Comparison of ENCODE assay signal across 9 cellular contexts in the genomic region with DNA sequence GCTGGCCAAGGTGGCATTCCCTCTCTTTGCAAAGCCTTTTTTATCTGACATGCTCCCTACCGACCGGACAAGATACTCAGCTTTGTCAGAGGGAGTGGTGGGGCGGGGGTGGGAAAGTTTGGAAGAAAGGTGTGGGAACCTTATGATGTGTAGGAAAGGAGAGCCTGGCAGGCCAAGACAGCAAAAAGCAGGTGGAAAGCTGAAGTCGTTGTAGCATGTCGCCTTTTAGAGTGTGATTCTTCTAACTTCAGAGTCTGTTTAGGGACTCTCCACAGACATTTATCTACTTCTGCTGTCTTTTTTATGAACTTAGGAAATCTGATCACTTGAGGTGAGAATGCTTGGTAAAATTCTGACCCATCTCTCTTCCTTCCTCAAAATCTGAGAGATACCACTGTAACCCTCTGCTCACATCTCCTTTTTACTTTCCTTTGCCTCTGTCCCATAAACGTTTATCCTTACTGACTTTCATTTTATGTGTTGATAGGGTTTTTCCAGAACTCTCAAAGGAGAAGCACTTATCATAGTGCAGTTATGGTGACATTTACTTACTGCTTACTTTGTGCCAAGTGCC. TPM values are rescaled to one million over a fixed set of nuclear protein-coding genes. Genes with fewer than 3 reads are reported as not detected.
DNase-seq lines count a peak whose midpoint lies in the region; ATAC-seq, FAIRE-seq and TF ChIP-seq lines count a peak whose summit lies in the region.
"Had no signal": no experiment of that assay in that cellular context is flagged by ENCODE, and none has a peak within 500 bp of the region (broad histone marks: within the 10 kb centered on the region; RNA-seq: fewer than 3 reads in every experiment).

No MANE protein-coding gene starts in this region.

- H3K4me3 ChIP-seq in GM12878 (peak overlapping the region; percentile 44), upper lobe of right lung (no peak overlapping the region), MG63 (no peak overlapping the region)

- no peak overlapping the region for H3K4me3 Mint-ChIP-seq in natural killer cell
- no peak overlapping the region for H3K4me3 Mint-ChIP-seq in natural killer cell treated with Interleukin-12 subunit alpha and Interleukin-12 subunit beta and Interleukin-15 and Interleukin-18, amount 100 ng/mL, for 72 hours
- no peak overlapping the region for H3K4me3 Mint-ChIP-seq in activated CD4-positive, alpha-beta T cell treated with anti-CD3 and anti-CD28 coated beads, Interleukin-2, amount 10 ng/mL, durations not matched to agents 24 days and 14 days

- 2% methylated on average over 6 of the region's 6 CpGs for WGBS in GM12878 (ENCODE audit: insufficient coverage, insufficient replicate concordance, low lambda C conversion rate, missing lambda C conversion rate)

- peak overlapping the region; percentile 72 for H3K27ac ChIP-seq in GM12878 (ENCODE audit: control insufficient read depth, insufficient read depth)
- H3K27ac ChIP-seq in upper lobe of right lung, result peak overlapping the region; percentile 26

- peak overlapping the region; percentile 43 for H2AFZ ChIP-seq in GM12878 (ENCODE audit: control insufficient read depth, low read depth, low read length)

- no peak for FAIRE-seq in GM12878 (lab: Jason Lieb, UNC)

- H3K4me1 Mint-ChIP-seq in natural killer cell, result peaks cover 7 to 14% of the 10 kb centered on the region in 2 donors
- H3K4me1 Mint-ChIP-seq in natural killer cell treated with Interleukin-12 subunit alpha and Interleukin-12 subunit beta and Interleukin-15 and Interleukin-18, amount 100 ng/mL, for 72 hours (ENCODE audit: low read depth in 2 of 2), result peaks cover 6 to 19% of the 10 kb centered on the region in 2 donors
- H3K4me1 Mint-ChIP-seq in activated CD4-positive, alpha-beta T cell treated with anti-CD3 and anti-CD28 coated beads, Interleukin-2, amount 10 ng/mL, durations not matched to agents 24 days and 14 days, result peaks cover 24% of the 10 kb centered on the region

- SMC1A ChIA-PET in GM12878 (lab: Charles Lee; ENCODE audit: uncharacterized antibody, unreplicated experiment), result interaction anchor here (1.1 to 5.9 kb wide), 8 partner anchors 9 to 283 kb away, joined by 3 to 65 read pairs (median 6); no protein-coding TSS in a partner anchor

- 0 out of 4 replicates have a peak, but pooled peaks of 1 of the 2 experiments have one; percentile 11 for TF ChIP-seq EP300 in GM12878 (IDR thresholded peaks at IDR 0.05; ENCODE audit: borderline replicate concordance in 1 of 2, control insufficient read depth in 1 of 2, low read depth in 2 of 2, low read length in 2 of 2)

- H3K36me3 Mint-ChIP-seq in natural killer cell, result no peaks in the 10 kb centered on the region
- H3K36me3 Mint-ChIP-seq in natural killer cell treated with Interleukin-12 subunit alpha and Interleukin-12 subunit beta and Interleukin-15 and Interleukin-18, amount 100 ng/mL, for 72 hours, result no peaks in the 10 kb centered on the region
- no peaks in the 10 kb centered on the region for H3K36me3 Mint-ChIP-seq in activated CD4-positive, alpha-beta T cell treated with anti-CD3 and anti-CD28 coated beads, Interleukin-2, amount 10 ng/mL, durations not matched to agents 24 days and 14 days (ENCODE audit: low read depth)

- peak overlapping the region; percentile 89 for H3K4me2 ChIP-seq in GM12878 (ENCODE audit: control insufficient read depth, insufficient read depth)

- CTCF ChIA-PET in GM12878 (lab: Yijun Ruan, JAX), result interaction anchor here (0.9 to 5.0 kb wide), 9 partner anchors 7 to 291 kb away, joined by 3 to 41 read pairs (median 5); a partner anchor contains a TSS

- ATAC-seq in natural killer cell (peak in 2 of 3 donors; percentile 24 to 56), HG03175 (IDR thresholded peaks at IDR 0.05; ENCODE audit: unreplicated experiment) (peak; percentile 31), GM12878 (peak; percentile 74), upper lobe of right lung (peak; percentile 67)
- no peak for ATAC-seq in natural killer cell treated with Interleukin-12 subunit alpha and Interleukin-12 subunit beta and Interleukin-15 and Interleukin-18, amount 100 ng/mL, for 72 hours

- H3K36me3 ChIP-seq in GM12878 (ENCODE audit: control insufficient read depth in 2 of 2, insufficient read depth in 2 of 2, low read length in 1 of 2) (no peaks in the 10 kb centered on the region), upper lobe of right lung (no peaks in the 10 kb centered on the region), MG63 (no peaks in the 10 kb centered on the region)

- DNase-seq in natural killer cell (no peak), GM12878 (ENCODE audit: low read depth, low spot score) (peak; percentile 47), upper lobe of right lung (no peak), MG63 (no peak), NCI-H1436 (lab: John Stamatoyannopoulos, UW) (no peak)
- DNase-seq in natural killer cell treated with Interleukin-12 subunit alpha and Interleukin-12 subunit beta and Interleukin-15 and Interleukin-18, amount 100 ng/mL, for 72 hours (ENCODE audit: low spot score), result no peak
- no peak for DNase-seq in activated CD4-positive, alpha-beta T cell treated with anti-CD3 and anti-CD28 coated beads, Interleukin-2, amount 10 ng/mL, durations not matched to agents 24 days and 14 days
- DNase-seq: dermis blood vessel endothelial cell had no signal

- intact Hi-C loops in natural killer cell (cut with micrococcal nuclease), result no loop called here
- intact Hi-C loops in GM12878 (cut with micrococcal nuclease; ENCODE audit: unreplicated experiment), result no loop called here
- intact Hi-C loops in upper lobe of right lung (cut with DNase I), result no loop called here
- intact Hi-C loops in activated CD4-positive, alpha-beta T cell treated with anti-CD3 and anti-CD28 coated beads, Interleukin-2, amount 10 ng/mL, durations not matched to agents 24 days and 14 days (cut with micrococcal nuclease), result no loop called here

- H4K20me1 ChIP-seq in GM12878 (ENCODE audit: control insufficient read depth, insufficient read depth), result no peaks in the 10 kb centered on the region

- in situ Hi-C loops in GM12878 (cut with MboI), result no loop called here

- H3K27ac Mint-ChIP-seq in natural killer cell, result no peak overlapping the region
- H3K27ac Mint-ChIP-seq in natural killer cell treated with Interleukin-12 subunit alpha and Interleukin-12 subunit beta and Interleukin-15 and Interleukin-18, amount 100 ng/mL, for 72 hours, result no peak overlapping the region
- H3K27ac Mint-ChIP-seq in activated CD4-positive, alpha-beta T cell treated with anti-CD3 and anti-CD28 coated beads, Interleukin-2, amount 10 ng/mL, durations not matched to agents 24 days and 14 days, result no peak overlapping the region

- H3K4me1 ChIP-seq in GM12878 (ENCODE audit: control insufficient read depth, insufficient read depth, low read length) (peaks cover 33% of the 10 kb centered on the region), upper lobe of right lung (peaks cover 33% of the 10 kb centered on the region)

- POLR2A ChIA-PET in GM12878 (lab: Charles Lee), result interaction anchor here (0.6 to 1.9 kb wide), 5 partner anchors 10 to 41 kb away, joined by 3 to 6 read pairs (median 5); no protein-coding TSS in a partner anchor

- peak overlapping the region; percentile 62 for H3K9ac ChIP-seq in GM12878 (ENCODE audit: control insufficient read depth, insufficient read depth, low read length)

- H3K9me3 Mint-ChIP-seq in natural killer cell, result no peaks in the 10 kb centered on the region
- H3K9me3 Mint-ChIP-seq in natural killer cell treated with Interleukin-12 subunit alpha and Interleukin-12 subunit beta and Interleukin-15 and Interleukin-18, amount 100 ng/mL, for 72 hours, result no peaks in the 10 kb centered on the region
- no peaks in the 10 kb centered on the region for H3K9me3 Mint-ChIP-seq in activated CD4-positive, alpha-beta T cell treated with anti-CD3 and anti-CD28 coated beads, Interleukin-2, amount 10 ng/mL, durations not matched to agents 24 days and 14 days

- no peak for TF ChIP-seq POLR2A in GM12878 (IDR thresholded peaks at IDR 0.05; ENCODE audit: low read depth, low read length)

- H3K27me3 Mint-ChIP-seq in natural killer cell (ENCODE audit: low read depth in 2 of 2), result no peaks in the 10 kb centered on the region
- no peaks in the 10 kb centered on the region for H3K27me3 Mint-ChIP-seq in natural killer cell treated with Interleukin-12 subunit alpha and Interleukin-12 subunit beta and Interleukin-15 and Interleukin-18, amount 100 ng/mL, for 72 hours
- H3K27me3 Mint-ChIP-seq in activated CD4-positive, alpha-beta T cell treated with anti-CD3 and anti-CD28 coated beads, Interleukin-2, amount 10 ng/mL, durations not matched to agents 24 days and 14 days, result no peaks in the 10 kb centered on the region

- RAD21 ChIA-PET in GM12878 (lab: Charles Lee; ENCODE audit: unreplicated experiment), result interaction anchor here (0.7 to 4.8 kb wide), 8 partner anchors 8 to 280 kb away, joined by 3 to 43 read pairs (median 4); a partner anchor contains a TSS

- TF ChIP-seq CTCF in natural killer cell (IDR thresholded peaks at IDR 0.05), result no peak
- no peak for TF ChIP-seq CTCF in GM12878 (IDR thresholded peaks at IDR 0.05 in 2 of 3, conservative IDR thresholded peaks at IDR 0.05 in 1 of 3; ENCODE audit: control insufficient read depth in 2 of 3, extremely low read depth in 1 of 3, insufficient read depth in 1 of 3, low read depth in 3 of 3, low read length in 3 of 3)
- TF ChIP-seq CTCF in upper lobe of right lung (IDR thresholded peaks at IDR 0.05), result no peak

- no peaks in the 10 kb centered on the region; the same call in 1 of the 2 replicates for H3K79me2 ChIP-seq in GM12878 (ENCODE audit: control insufficient read depth, insufficient read depth, low read length)

- H3K9me3 ChIP-seq in GM12878 (replicated peaks; ENCODE audit: control insufficient read depth, insufficient read depth, low read length) (no peaks in the 10 kb centered on the region), upper lobe of right lung (no peaks in the 10 kb centered on the region), MG63 (no peaks in the 10 kb centered on the region)

- no TSS peak for BruUV-seq in GM12878 (replicated peaks; lab: Mats Ljungman, UMichigan)

- no peaks in the 10 kb centered on the region for H3K27me3 ChIP-seq in GM12878 (replicated peaks in 1 of 2; ENCODE audit: control insufficient read depth in 2 of 2, insufficient read depth in 2 of 2, low read length in 1 of 2)
- H3K27me3 ChIP-seq in upper lobe of right lung, result no peaks in the 10 kb centered on the region
- H3K27me3 ChIP-seq in MG63, result no peaks in the 10 kb centered on the region

- TF ChIP-seq RAD21 in GM12878 (IDR thresholded peaks at IDR 0.05; ENCODE audit: insufficient read depth, low read depth, low read length), result no peak

RNA-seq across cellular contexts. Expression of a gene that starts 8.2 kb away (rescaled TPM):
- total RNA-seq in natural killer cell (10 to 100 TPM; 31.6 to 38.1 (median 33.4) TPM), GM12878 (2014; rRNA removed) (20.9 and 23.9 TPM in 2 replicates), GM12878 (2014; rRNA removed; fragmentation: Illumina TruSeq; extraction: Trizol) (26.9 and 27.7 TPM in 2 replicates), GM12878 (2021) (22.5 and 28.3 TPM in 2 replicates), upper lobe of right lung (98.2 TPM)
- total RNA-seq in natural killer cell treated with Interleukin-12 subunit alpha and Interleukin-12 subunit beta and Interleukin-15 and Interleukin-18, amount 100 ng/mL, for 72 hours, result 10 to 100 TPM; 17.7 to 26.3 TPM
- 41.0 and 44.3 TPM in 2 replicates for total RNA-seq in GM12878 (2013; cell fraction: nucleolus; rRNA removed)
- 9.8 TPM for polyA plus RNA-seq in GM12878 (2011; ENCODE audit: low read depth)
- polyA plus RNA-seq in GM12878 (2011; rRNA removed) (9.1 and 9.4 TPM in 2 replicates), GM12878 (2014; fragmentation: Illumina TruSeq; extraction: Trizol) (21.4 and 35.8 TPM in 2 replicates), GM12878 (2014; fragmentation: Nextera tagmentation; extraction: Ambion mirVana) (1 to 10 TPM; 6.5 to 7.3 TPM), GM12878 (2014; rRNA removed) (14.8 and 15.1 TPM in 2 replicates), GM12878 (2016; fragmentation: Nextera tagmentation; extraction: Ambion mirVana) (10 to 100 TPM in 1 of 2 experiments, 1 to 10 TPM in 1; 5.1 to 11.1 TPM)
- 1.9 and 2.9 TPM in 2 replicates for polyA plus RNA-seq in GM12878 (2011; cell fraction: cytosol; rRNA removed)
- polyA plus RNA-seq in GM12878 (2011; cell fraction: nucleus; rRNA removed), result 9.2 and 9.6 TPM in 2 replicates
- 10.1 and 12.5 TPM in 2 replicates for polyA plus RNA-seq in GM12878 (2012)
- 3.1 and 5.6 TPM in 2 replicates for polyA minus RNA-seq in GM12878 (2011; rRNA and poly(A)+ RNA removed)
- 1.7 and 2.3 TPM in 2 replicates for polyA minus RNA-seq in GM12878 (2011; cell fraction: cytosol; rRNA and poly(A)+ RNA removed)
- 4.6 and 7.8 TPM in 2 replicates for polyA minus RNA-seq in GM12878 (2011; cell fraction: nucleus; rRNA and poly(A)+ RNA removed)
- total RNA-seq in MG63 (2014; rRNA removed; shearing (Covaris generic); ENCODE audit: low replicate concordance), result 7.8 and 38.6 TPM in 2 replicates
- 11.5 and 14.8 TPM in 2 replicates for total RNA-seq in activated CD4-positive, alpha-beta T cell treated with anti-CD3 and anti-CD28 coated beads, Interleukin-2, amount 10 ng/mL, durations not matched to agents 24 days and 14 days

RNA-seq across cellular contexts. Expression of a gene that starts 25.2 kb away (rescaled TPM):
- total RNA-seq in natural killer cell (10 to 100 TPM; 22.3 to 23.1 (median 22.6) TPM), GM12878 (2014; rRNA removed) (19.9 and 22.1 TPM in 2 replicates), GM12878 (2014; rRNA removed; fragmentation: Illumina TruSeq; extraction: Trizol) (28.5 and 29.2 TPM in 2 replicates), GM12878 (2021) (33.3 and 34.2 TPM in 2 replicates), upper lobe of right lung (27.2 TPM)
- total RNA-seq in natural killer cell treated with Interleukin-12 subunit alpha and Interleukin-12 subunit beta and Interleukin-15 and Interleukin-18, amount 100 ng/mL, for 72 hours, result 10 to 100 TPM; 33.8 to 49.8 TPM
- total RNA-seq in GM12878 (2013; cell fraction: nucleolus; rRNA removed), result 16.7 and 17.2 TPM in 2 replicates
- 25.5 TPM for polyA plus RNA-seq in GM12878 (2011; ENCODE audit: low read depth)
- polyA plus RNA-seq in GM12878 (2011; rRNA removed) (18.7 and 23.6 TPM in 2 replicates), GM12878 (2014; fragmentation: Illumina TruSeq; extraction: Trizol) (60.7 and 66.8 TPM in 2 replicates), GM12878 (2014; fragmentation: Nextera tagmentation; extraction: Ambion mirVana) (10 to 100 TPM; 15.8 to 21.1 TPM), GM12878 (2014; rRNA removed) (33.5 and 38.9 TPM in 2 replicates), GM12878 (2016; fragmentation: Nextera tagmentation; extraction: Ambion mirVana) (10 to 100 TPM; 21.5 to 23.4 TPM)
- 12.4 and 14.0 TPM in 2 replicates for polyA plus RNA-seq in GM12878 (2011; cell fraction: cytosol; rRNA removed)
- 10.9 and 16.4 TPM in 2 replicates for polyA plus RNA-seq in GM12878 (2011; cell fraction: nucleus; rRNA removed)
- polyA plus RNA-seq in GM12878 (2012), result 32.8 and 41.8 TPM in 2 replicates
- polyA minus RNA-seq in GM12878 (2011; rRNA and poly(A)+ RNA removed), result 6.1 and 6.9 TPM in 2 replicates
- polyA minus RNA-seq in GM12878 (2011; cell fraction: cytosol; rRNA and poly(A)+ RNA removed), result 3.3 and 4.9 TPM in 2 replicates
- polyA minus RNA-seq in GM12878 (2011; cell fraction: nucleus; rRNA and poly(A)+ RNA removed), result 4.6 and 7.4 TPM in 2 replicates
- 3.0 and 6.4 TPM in 2 replicates for total RNA-seq in MG63 (2014; rRNA removed; shearing (Covaris generic); ENCODE audit: low replicate concordance)
- 45.9 and 47.6 TPM in 2 replicates for total RNA-seq in activated CD4-positive, alpha-beta T cell treated with anti-CD3 and anti-CD28 coated beads, Interleukin-2, amount 10 ng/mL, durations not matched to agents 24 days and 14 days

RNA-seq across cellular contexts. Expression of a gene that starts 47.2 kb away (rescaled TPM):
- total RNA-seq in natural killer cell, result 1,000 to 10,000 TPM in 1 of 3 donors, 1 to 10 TPM in 2; 1.6 to 1,035 (median 3.5) TPM
- 10 to 100 TPM in 1 of 2 donors, not detected in 1; 39.7 TPM for total RNA-seq in natural killer cell treated with Interleukin-12 subunit alpha and Interleukin-12 subunit beta and Interleukin-15 and Interleukin-18, amount 100 ng/mL, for 72 hours
- total RNA-seq in GM12878 (2013; cell fraction: nucleolus; rRNA removed), result 113 and 148 TPM in 2 replicates
- 284 and 330 TPM in 2 replicates for total RNA-seq in GM12878 (2014; rRNA removed)
- total RNA-seq in GM12878 (2014; rRNA removed; fragmentation: Illumina TruSeq; extraction: Trizol), result 410 and 436 TPM in 2 replicates
- 276 and 280 TPM in 2 replicates for total RNA-seq in GM12878 (2021)
- polyA plus RNA-seq in GM12878 (2011; ENCODE audit: low read depth), result 759 TPM
- 183 and 188 TPM in 2 replicates for polyA plus RNA-seq in GM12878 (2011; rRNA removed)
- polyA plus RNA-seq in GM12878 (2011; cell fraction: cytosol; rRNA removed), result 123 and 126 TPM in 2 replicates
- polyA plus RNA-seq in GM12878 (2011; cell fraction: nucleus; rRNA removed), result 54.4 and 69.2 TPM in 2 replicates
- 415 and 928 TPM in 2 replicates for polyA plus RNA-seq in GM12878 (2012)
- polyA plus RNA-seq in GM12878 (2014; fragmentation: Illumina TruSeq; extraction: Trizol), result 787 and 820 TPM in 2 replicates
- 1,000 to 10,000 TPM in 1 of 2 experiments, 100 to 1,000 TPM in 1; 617 to 1,045 TPM for polyA plus RNA-seq in GM12878 (2014; fragmentation: Nextera tagmentation; extraction: Ambion mirVana)
- polyA plus RNA-seq in GM12878 (2014; rRNA removed), result 419 and 468 TPM in 2 replicates
- 100 to 1,000 TPM; 505 to 555 TPM for polyA plus RNA-seq in GM12878 (2016; fragmentation: Nextera tagmentation; extraction: Ambion mirVana)
- 120 and 211 TPM in 2 replicates for polyA minus RNA-seq in GM12878 (2011; rRNA and poly(A)+ RNA removed)
- polyA minus RNA-seq in GM12878 (2011; cell fraction: cytosol; rRNA and poly(A)+ RNA removed), result 47.6 and 68.1 TPM in 2 replicates
- 7.1 and 11.6 TPM in 2 replicates for polyA minus RNA-seq in GM12878 (2011; cell fraction: nucleus; rRNA and poly(A)+ RNA removed)
- 99.1 TPM for total RNA-seq in upper lobe of right lung
- total RNA-seq in MG63 (2014; rRNA removed; shearing (Covaris generic); ENCODE audit: low replicate concordance), result not detected in 2 replicates
- not detected in 2 replicates for total RNA-seq in activated CD4-positive, alpha-beta T cell treated with anti-CD3 and anti-CD28 coated beads, Interleukin-2, amount 10 ng/mL, durations not matched to agents 24 days and 14 days
- total RNA-seq: dermis blood vessel endothelial cell had no signal

Comparison
In these comparisons a context has a peak if more than half of its experiments do, and no peak if none do; other contexts are left out.
1. ATAC-seq: peak in natural killer cell (2 of 3), HG03175 (single experiment), GM12878 (single experiment) and upper lobe of right lung (single experiment); none in natural killer cell treated with Interleukin-12 subunit alpha and Interleukin-12 subunit beta and Interleukin-15 and Interleukin-18, amount 100 ng/mL, for 72 hours (0 of 2).